19 cellular contexts compared by ENCODE assay signal in the genomic region with DNA sequence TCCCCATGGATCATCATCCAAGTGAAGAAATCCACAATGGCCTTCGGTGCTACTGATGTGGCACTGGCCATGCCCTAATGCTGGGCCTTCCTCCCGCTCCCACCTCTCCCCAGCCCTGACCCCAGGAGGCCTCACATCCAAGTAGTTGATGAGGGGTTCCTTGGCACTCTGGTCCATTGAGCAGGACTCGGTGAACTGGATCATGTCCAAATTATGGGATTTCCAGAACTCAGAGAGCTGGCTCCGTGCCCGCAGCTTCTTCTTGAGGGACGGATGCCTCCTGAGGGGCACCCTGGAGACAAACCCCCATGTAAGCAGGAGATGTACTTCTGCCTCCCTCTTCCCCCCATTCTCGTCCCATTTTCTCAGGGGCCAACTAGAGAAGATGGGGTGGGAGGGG. TPM values are rescaled to one million over a fixed set of nuclear protein-coding genes. Genes with fewer than 3 reads are reported as not detected.
DNase-seq lines count a peak whose midpoint lies in the region; ATAC-seq and TF ChIP-seq lines count a peak whose summit lies in the region.
"Had no signal": no experiment of that assay in that cellular context is flagged by ENCODE, and none has a peak within 500 bp of the region (broad histone marks: within the 10 kb centered on the region; RNA-seq: fewer than 3 reads in every experiment).

No MANE protein-coding gene starts in this region.

- H3K9ac ChIP-seq in mesendoderm (ENCODE audit: low read length) (no peak overlapping the region), PC-3 (ENCODE audit: low read length) (no peak overlapping the region)

- no peaks in the 10 kb centered on the region for H4K20me1 ChIP-seq in PC-3 (ENCODE audit: low read length)

- H3K4me1 ChIP-seq in RWPE2 (ENCODE audit: insufficient read depth, poor library complexity, severe bottlenecking): peaks cover 14% of the 10 kb centered on the region
- no peaks in the 10 kb centered on the region for H3K4me1 ChIP-seq in mesendoderm (ENCODE audit: control insufficient read depth, low read depth, low read length)
- H3K4me1 ChIP-seq in thyroid gland: peaks cover 36 to 48% of the 10 kb centered on the region in 2 donors
- H3K4me1 ChIP-seq in PC-3 (ENCODE audit: insufficient read depth, low read length): peaks cover 26% of the 10 kb centered on the region
- H3K4me1 ChIP-seq: A549, BE2C, HAP-1 had no signal

- H3K18ac ChIP-seq in mesendoderm (ENCODE audit: low read length): no peak overlapping the region

- H3K4me2 ChIP-seq in mesendoderm (ENCODE audit: low read length) (no peak overlapping the region), PC-3 (ENCODE audit: low read length) (no peak overlapping the region)
- H3K4me2 ChIP-seq: A549 had no signal

- no peaks in the 10 kb centered on the region for H3K79me1 ChIP-seq in mesendoderm (ENCODE audit: low read length)

- no peak overlapping the region for H2BK5ac ChIP-seq in mesendoderm (ENCODE audit: low read length)

- H3K27me3 ChIP-seq in RWPE2 (ENCODE audit: insufficient read depth, poor library complexity, severe bottlenecking): no peaks in the 10 kb centered on the region
- H3K27me3 ChIP-seq in mesendoderm (ENCODE audit: insufficient read depth, low read length, poor library complexity): no peaks in the 10 kb centered on the region
- no peaks in the 10 kb centered on the region for H3K27me3 ChIP-seq in thyroid gland
- H3K27me3 ChIP-seq in PC-3 (ENCODE audit: low read length): 0 out of 2 replicates have a peak, but pooled peaks cover 4% of the 10 kb centered on the region

- H2BK15ac ChIP-seq in mesendoderm (replicated peaks; ENCODE audit: low read depth): no peak overlapping the region

- no peak for TF ChIP-seq CTCF in RWPE2 (IDR thresholded peaks at IDR 0.05; ENCODE audit: poor library complexity, severe bottlenecking)
- TF ChIP-seq CTCF in thyroid gland (IDR thresholded peaks at IDR 0.05): no peak
- TF ChIP-seq CTCF in PC-3 (conservative IDR thresholded peaks at IDR 0.05; ENCODE audit: low read depth, low read length): no peak

- H2AFZ ChIP-seq in PC-3 (ENCODE audit: low read length): no peak overlapping the region

- CTCF ChIA-PET in PC-3 (lab: Charles Lee): no interaction called here

- H2BK120ac ChIP-seq in mesendoderm (ENCODE audit: low read depth, low read length): no peak overlapping the region

- TF ChIP-seq RAD21 in Ishikawa (IDR thresholded peaks at IDR 0.05; ENCODE audit: low read depth): no peak

- H4K8ac ChIP-seq in mesendoderm (ENCODE audit: low read depth, low read length): no peak overlapping the region

- H3K79me2 ChIP-seq in mesendoderm (ENCODE audit: control insufficient read depth, insufficient read depth, low read length) (no peaks in the 10 kb centered on the region), PC-3 (ENCODE audit: low read length) (no peaks in the 10 kb centered on the region)

- DNase-seq in RWPE2 (ENCODE audit: low spot score): no peak
- no peak for DNase-seq in mesendoderm
- peak; percentile 58 to 60 for DNase-seq in thyroid gland
- no peak for DNase-seq in activated CD4-positive, alpha-beta T cell treated with anti-CD3 and anti-CD28 coated beads, Interleukin-2, amount 50 U/mL, for 4 hours
- DNase-seq in PC-3: no peak
- no peak for DNase-seq in COLO668 (lab: John Stamatoyannopoulos, UW; ENCODE audit: unreplicated experiment)
- DNase-seq in cardiac septum (ENCODE audit: low spot score): no peak
- DNase-seq: BE2C; Caco-2; CD8-positive, alpha-beta T cell; DMS53; GF-D8; IMR-90 had no signal

- H3K9me3 ChIP-seq in RWPE2 (ENCODE audit: severe bottlenecking) (no peaks in the 10 kb centered on the region), thyroid gland (no peaks in the 10 kb centered on the region), PC-3 (ENCODE audit: low read length) (no peaks in the 10 kb centered on the region)
- H3K9me3 ChIP-seq: BE2C, Caco-2, HAP-1 had no signal

- POLR2A ChIA-PET in PC-3 (lab: Charles Lee; ENCODE audit: unreplicated experiment): no interaction called here

- H3K23ac ChIP-seq in mesendoderm (ENCODE audit: low read length): peak overlapping the region; percentile 9

- no peak overlapping the region for H3K4ac ChIP-seq in mesendoderm (ENCODE audit: low read depth, low read length)

- BruUV-seq in PC-3 (replicated peaks; lab: Mats Ljungman, UMichigan): no TSS peak

- H3K4me3 ChIP-seq in RWPE2 (ENCODE audit: severe bottlenecking) (no peak overlapping the region), mesendoderm (ENCODE audit: low read length) (no peak overlapping the region), thyroid gland (replicated peaks in 1 of 3) (no peak overlapping the region), PC-3 (ENCODE audit: low read length) (no peak overlapping the region)
- H3K4me3 ChIP-seq: A549, HAP-1 had no signal

- no peak overlapping the region for H3K56ac ChIP-seq in mesendoderm (ENCODE audit: low read length)

- H4K5ac ChIP-seq in mesendoderm (ENCODE audit: low read length): no peak overlapping the region

- H3K36me3 ChIP-seq in RWPE2 (ENCODE audit: low read depth) (no peaks in the 10 kb centered on the region), mesendoderm (ENCODE audit: control insufficient read depth, insufficient read depth, low read length) (no peaks in the 10 kb centered on the region), thyroid gland (no peaks in the 10 kb centered on the region), PC-3 (ENCODE audit: low read depth, low read length) (no peaks in the 10 kb centered on the region)
- H3K36me3 ChIP-seq: BE2C, HAP-1 had no signal

- H3K27ac ChIP-seq in RWPE2 (ENCODE audit: poor library complexity, severe bottlenecking): peak overlapping the region; percentile 78
- no peak overlapping the region for H3K27ac ChIP-seq in mesendoderm (ENCODE audit: low read depth, low read length)
- peak overlapping the region in 2 of 3 donors; percentile 93 for H3K27ac ChIP-seq in thyroid gland
- H3K27ac ChIP-seq in PC-3 (ENCODE audit: low read length): no peak overlapping the region
- H3K27ac ChIP-seq: A549 had no signal

- TF ChIP-seq EP300 in Ishikawa (IDR thresholded peaks at IDR 0.05; ENCODE audit: borderline replicate concordance): no peak

- no CpG with 5 or more reads among the region's 7 CpGs for WGBS in mesendoderm (ENCODE audit: extremely low coverage, insufficient coverage, low lambda C conversion rate)
- WGBS in thyroid gland, 2 donors: 69 to 70% methylated on average over 7 of the region's 7 CpGs

- H2AK5ac ChIP-seq in mesendoderm (ENCODE audit: low read length): no peak overlapping the region

- ATAC-seq in RWPE2 (ENCODE audit: low read depth): no peak
- no peak for ATAC-seq in PC-3
- ATAC-seq: A549; CD8-positive, alpha-beta T cell had no signal

- no peak for TF ChIP-seq POLR2A in thyroid gland (IDR thresholded peaks at IDR 0.05)

- intact Hi-C loops in thyroid gland (cut with DNase I): no loop called here
- intact Hi-C loops in PC-3 (cut with micrococcal nuclease): no loop called here
- intact Hi-C loops in cardiac septum (cut with DNase I): no loop called here

- H3K9me2 ChIP-seq in PC-3 (replicated peaks; ENCODE audit: low read length): no peaks in the 10 kb centered on the region

- H3F3A ChIP-seq in PC-3 (ENCODE audit: low read length, unreplicated experiment): no peaks in the 10 kb centered on the region

TF ChIP-seq in Ishikawa, 13 proteins besides CTCF, POLR2A, EP300 and RAD21:
- TF ChIP-seq NFIC (IDR thresholded peaks at IDR 0.05) (peak; percentile 30; the same call in 1 of the 2 replicates), ZBTB7A (IDR thresholded peaks at IDR 0.05; ENCODE audit: low read depth) (no peak)
TF ChIP-seq in Ishikawa: peak in this region for 1.

RNA-seq across cellular contexts. Expression of gene CTSE, which starts 0.9 kb away (rescaled TPM):
- not detected for polyA plus RNA-seq in mesendoderm (2013, experiment 1 of 2)
- not detected for polyA plus RNA-seq in mesendoderm (2013, experiment 2 of 2)
- 10 to 100 TPM in 3 of 4 donors, 1 to 10 TPM in 1; 3.6 to 38.2 (median 19.0) TPM for total RNA-seq in thyroid gland
- 0.51 TPM in 1 of 2 replicates, not detected in the other for total RNA-seq in PC-3 (2014; rRNA removed)
- not detected for total RNA-seq in cardiac septum
- total RNA-seq: CD8-positive, alpha-beta T cell; H1; IMR-90 had no signal
- polyA plus RNA-seq: A549, AG04450, CD14-positive monocyte, IMR-90 had no signal

RNA-seq across cellular contexts. Expression of gene RAB7B, which starts 19.6 kb away (rescaled TPM):
- polyA plus RNA-seq in mesendoderm (2013, experiment 1 of 2): 0.06 TPM
- 0.03 TPM for polyA plus RNA-seq in mesendoderm (2013, experiment 2 of 2)
- total RNA-seq in thyroid gland (10 to 100 TPM in 2 of 4 donors, 1 to 10 TPM in 2; 4.8 to 12.6 (median 8.7) TPM), PC-3 (2014; rRNA removed) (not detected in 2 replicates), cardiac septum (2.1 TPM)
- total RNA-seq: Caco-2; CD8-positive, alpha-beta T cell; H1 had no signal

RNA-seq across cellular contexts. Expression of gene RHEX, which starts 30.2 kb away (rescaled TPM):
- 0.07 TPM for polyA plus RNA-seq in mesendoderm (2013, experiment 1 of 2)
- not detected for polyA plus RNA-seq in mesendoderm (2013, experiment 2 of 2)
- total RNA-seq in thyroid gland: 1 to 10 TPM; 1.2 to 1.7 (median 1.6) TPM
- total RNA-seq in PC-3 (2014; rRNA removed): not detected in 2 replicates
- total RNA-seq in cardiac septum: 0.24 TPM
- total RNA-seq: Caco-2; CD8-positive, alpha-beta T cell; H1; IMR-90 had no signal
- polyA plus RNA-seq: A549, AG04450, CD14-positive monocyte, H1, IMR-90 had no signal

Comparison
In these comparisons a context has a peak if more than half of its experiments do, and no peak if none do; other contexts are left out.
1. DNase-seq: peak in thyroid gland (2 of 2); none in RWPE2 (single experiment), mesendoderm (single experiment), activated CD4-positive, alpha-beta T cell treated with anti-CD3 and anti-CD28 coated beads, Interleukin-2, amount 50 U/mL, for 4 hours (0 of 2), PC-3 (single experiment), COLO668 (single experiment) and cardiac septum (single experiment).
2. H3K27ac ChIP-seq: peak in RWPE2 (single experiment) and thyroid gland (2 of 3); none in mesendoderm (single experiment) and PC-3 (single experiment).